Comparison of ENCODE assay signal across 24 cellular contexts in genomic region chr19:16736709-16737108, GRCh38. TPM values are rescaled to one million over a fixed set of nuclear protein-coding genes. Genes with fewer than 3 reads are reported as not detected.
DNase-seq lines count a peak whose midpoint lies in the region; ATAC-seq and TF ChIP-seq lines count a peak whose summit lies in the region.
"Had no signal": no experiment of that assay in that cellular context is flagged by ENCODE, and none has a peak within 500 bp of the region (broad histone marks: within the 10 kb centered on the region; RNA-seq: fewer than 3 reads in every experiment).

No MANE protein-coding gene starts in this region.

- no peak overlapping the region for H3K4me3 ChIP-seq in SK-N-MC
- H3K4me3 ChIP-seq in mesendoderm (ENCODE audit: low read length): no peak overlapping the region
- H3K4me3 ChIP-seq in left lung: no peak overlapping the region
- H3K4me3 ChIP-seq in PC-9: no peak overlapping the region
- H3K4me3 ChIP-seq: A549, ascending aorta, lower lobe of right lung, SJSA1, upper lobe of right lung had no signal

- H2AFZ ChIP-seq in PC-9: no peak overlapping the region

- no peaks in the 10 kb centered on the region for H3K36me3 ChIP-seq in SK-N-MC (ENCODE audit: insufficient read depth, low read length)
- no peaks in the 10 kb centered on the region for H3K36me3 ChIP-seq in mesendoderm (ENCODE audit: control insufficient read depth, insufficient read depth, low read length)
- H3K36me3 ChIP-seq in left lung: no peaks in the 10 kb centered on the region
- H3K36me3 ChIP-seq in PC-9 (ENCODE audit: low read depth): no peaks in the 10 kb centered on the region
- H3K36me3 ChIP-seq: ascending aorta, lower lobe of right lung, SJSA1, upper lobe of right lung had no signal

- TF ChIP-seq CTCF in left lung (IDR thresholded peaks at IDR 0.05) (no peak), PC-9 (conservative IDR thresholded peaks at IDR 0.05) (no peak)

- WGBS in mesendoderm (ENCODE audit: extremely low coverage, insufficient coverage, low lambda C conversion rate): no CpG with 5 or more reads among the region's 3 CpGs

- no peak overlapping the region for H4K5ac ChIP-seq in mesendoderm (ENCODE audit: low read length)

- no peak overlapping the region for H3K18ac ChIP-seq in mesendoderm (ENCODE audit: low read length)

- POLR2A ChIA-PET in PC-9 (lab: Charles Lee; ENCODE audit: unreplicated experiment): no interaction called here

- no peak overlapping the region for H2BK120ac ChIP-seq in mesendoderm (ENCODE audit: low read depth, low read length)

- H3F3A ChIP-seq in PC-9 (ENCODE audit: insufficient read depth, low read depth): no peaks in the 10 kb centered on the region

- no peak overlapping the region for H3K23ac ChIP-seq in mesendoderm (ENCODE audit: low read length)

- H4K20me1 ChIP-seq in PC-9 (ENCODE audit: insufficient read depth): no peaks in the 10 kb centered on the region

- BruUV-seq in PC-9 (replicated peaks; lab: Mats Ljungman, UMichigan): no TSS peak

- H3K9me3 ChIP-seq in SK-N-MC (ENCODE audit: low read depth, low read length) (peaks cover 2% of the 10 kb centered on the region; the same call in 1 of the 2 replicates), left lung (no peaks in the 10 kb centered on the region), PC-9 (ENCODE audit: insufficient read depth, low read depth) (no peaks in the 10 kb centered on the region)
- H3K9me3 ChIP-seq: A549, ascending aorta, lower lobe of right lung, upper lobe of right lung had no signal

- H3K27me3 ChIP-seq in mesendoderm (ENCODE audit: insufficient read depth, low read length, poor library complexity) (no peaks in the 10 kb centered on the region), left lung (no peaks in the 10 kb centered on the region), PC-9 (ENCODE audit: insufficient read depth, low read depth) (no peaks in the 10 kb centered on the region)
- H3K27me3 ChIP-seq: ascending aorta, SJSA1, upper lobe of right lung had no signal

- H2AK5ac ChIP-seq in mesendoderm (ENCODE audit: low read length): no peak overlapping the region

- no peak overlapping the region for H4K8ac ChIP-seq in mesendoderm (ENCODE audit: low read depth, low read length)

- no peak overlapping the region for H2BK15ac ChIP-seq in mesendoderm (replicated peaks; ENCODE audit: low read depth)

- H3K4me1 ChIP-seq in mesendoderm (ENCODE audit: control insufficient read depth, low read depth, low read length) (no peaks in the 10 kb centered on the region), left lung (no peaks in the 10 kb centered on the region), PC-9 (replicated peaks; ENCODE audit: insufficient read depth) (no peaks in the 10 kb centered on the region)
- H3K4me1 ChIP-seq: SJSA1, upper lobe of right lung had no signal

- DNase-seq in NCI-H748 (lab: John Stamatoyannopoulos, UW; ENCODE audit: unreplicated experiment) (peak; percentile 3), NCI-H748 treated with DMSO at 0.1 percent for 48 hours (lab: John Stamatoyannopoulos, UW) (no peak), NCI-H446 treated with DMSO at 0.1 percent for 48 hours (lab: John Stamatoyannopoulos, UW) (peak; percentile 3), SK-N-MC (ENCODE audit: low read depth, low spot score) (no peak), mesendoderm (peak; percentile 13), left lung (no peak), PC-9 (no peak)
- DNase-seq: activated CD4-positive, alpha-beta T cell treated with anti-CD3 and anti-CD28 coated beads, Interleukin-2, amount 10 ng/mL, durations not matched to agents 7 days and 5 days; caudate nucleus; COR-L47; IMR-90; lower lobe of right lung; NCI-H187; upper lobe of right lung had no signal

- H3K4me2 ChIP-seq in mesendoderm (ENCODE audit: low read length) (no peak overlapping the region), PC-9 (no peak overlapping the region)
- H3K4me2 ChIP-seq: A549 had no signal

- CTCF ChIA-PET in PC-9 (lab: Charles Lee): interaction anchor here (0.6 kb wide), 1 partner anchor 21 kb away, joined by 4 read pairs; no protein-coding TSS in a partner anchor

- H3K27ac ChIP-seq in SK-N-MC (peak overlapping the region; percentile 91), mesendoderm (ENCODE audit: low read depth, low read length) (no peak overlapping the region), left lung (no peak overlapping the region), PC-9 (no peak overlapping the region)
- H3K27ac ChIP-seq: A549, ascending aorta, lower lobe of right lung, SJSA1, upper lobe of right lung had no signal

- H2BK5ac ChIP-seq in mesendoderm (ENCODE audit: low read length): no peak overlapping the region

- H3K56ac ChIP-seq in mesendoderm (ENCODE audit: low read length): no peak overlapping the region

- no peak overlapping the region for H3K9ac ChIP-seq in SK-N-MC (ENCODE audit: insufficient read length)
- no peak overlapping the region for H3K9ac ChIP-seq in mesendoderm (ENCODE audit: low read length)

- no peaks in the 10 kb centered on the region for H3K79me1 ChIP-seq in mesendoderm (ENCODE audit: low read length)

- H3K79me2 ChIP-seq in mesendoderm (ENCODE audit: control insufficient read depth, insufficient read depth, low read length) (no peaks in the 10 kb centered on the region), PC-9 (ENCODE audit: low read depth) (no peaks in the 10 kb centered on the region)

- H3K9me2 ChIP-seq in PC-9 (ENCODE audit: insufficient read depth): no peaks in the 10 kb centered on the region

- intact Hi-C loops in left lung (cut with DNase I) (no loop called here), PC-9 (cut with micrococcal nuclease; ENCODE audit: unreplicated experiment) (no loop called here)

- no peak overlapping the region for H3K4ac ChIP-seq in mesendoderm (ENCODE audit: low read depth, low read length)

- ATAC-seq in left lung: no peak
- ATAC-seq in HG03521 (IDR thresholded peaks at IDR 0.05; ENCODE audit: unreplicated experiment): no peak
- ATAC-seq: A549, lower lobe of right lung, upper lobe of right lung had no signal

RNA-seq across cellular contexts. Expression of gene NWD1, which starts 17.1 kb away (rescaled TPM):
- not detected for polyA plus RNA-seq in mesendoderm (2013, experiment 1 of 2)
- polyA plus RNA-seq in mesendoderm (2013, experiment 2 of 2): under 0.01 TPM
- 1 to 10 TPM in 1 of 2 donors, not detected in 1; 1.2 TPM for total RNA-seq in left lung
- total RNA-seq in PC-9 (2021): 3.0 and 5.0 TPM in 2 replicates
- total RNA-seq: activated CD4-positive, alpha-beta T cell treated with anti-CD3 and anti-CD28 coated beads, Interleukin-2, amount 10 ng/mL, durations not matched to agents 7 days and 5 days; activated T-helper 1 cell treated with anti-CD3 and anti-CD28 coated beads, Interleukin-12 subunit alpha, Interleukin-12 subunit beta, Interleukin-2, Interleukin-4 antibody, amounts not matched to agents 30 ng/mL and 10 ng/mL and 1 ng/mL, durations not matched to agents 14 hours and 24 hours and 36 hours; ascending aorta; dermis microvascular lymphatic vessel endothelial cell; endothelial cell of umbilical vein; fibroblast of villous mesenchyme; IMR-90; progenitor cell of endocrine pancreas; SJSA1 had no signal
- polyA plus RNA-seq: A549, BJ, endothelial cell of umbilical vein, IMR-90 had no signal

Comparison
In these comparisons a context has a peak if more than half of its experiments do, and no peak if none do; other contexts are left out.
1. DNase-seq: peak in NCI-H748 (single experiment), NCI-H446 treated with DMSO at 0.1 percent for 48 hours (single experiment) and mesendoderm (single experiment); none in NCI-H748 treated with DMSO at 0.1 percent for 48 hours (single experiment), SK-N-MC (single experiment), left lung (0 of 2) and PC-9 (0 of 2).